1 cellular context compared by ENCODE assay signal in the genomic region with DNA sequence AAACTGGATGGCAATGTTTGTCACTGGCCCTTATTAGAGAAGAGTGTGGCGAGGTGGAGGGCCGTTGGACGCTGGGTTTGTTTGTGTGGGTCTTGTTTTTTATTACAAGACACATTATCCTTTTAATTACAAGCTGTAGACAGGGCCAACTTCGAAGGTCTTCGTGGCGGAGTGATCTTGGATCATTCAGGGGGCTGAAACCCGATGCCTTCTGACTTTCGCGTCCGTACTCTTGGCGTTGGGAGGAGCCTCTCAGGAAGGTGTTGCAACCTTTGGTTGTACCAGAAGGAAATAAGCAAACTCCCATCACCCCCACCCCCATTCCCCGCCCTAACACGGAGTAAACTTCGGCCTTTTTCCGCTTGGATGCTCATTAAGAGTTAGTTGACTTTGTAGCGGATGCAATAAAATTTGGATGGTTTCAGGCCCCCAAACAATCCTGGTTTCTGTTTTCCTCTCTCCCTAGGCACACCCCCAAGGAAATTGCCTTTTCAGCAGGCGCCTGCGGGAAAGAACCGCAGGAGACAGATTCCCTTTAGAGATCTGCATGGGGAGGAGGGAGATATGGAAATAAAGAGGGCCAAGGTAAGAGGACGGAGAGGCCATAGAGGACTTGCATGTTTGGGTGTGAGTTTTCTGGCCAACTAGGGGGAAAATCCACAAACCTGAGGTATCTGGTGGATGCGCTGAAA.
TF ChIP-seq lines count a peak whose summit lies in the region.

No MANE protein-coding gene starts in this region.

TF ChIP-seq in endothelial cell of umbilical vein, 7 proteins besides CTCF, POLR2A, EP300 and RAD21 (continued from another document):
- no peak for TF ChIP-seq GATA2 (IDR thresholded peaks at IDR 0.05; ENCODE audit: insufficient read depth, insufficient read length, low read depth, low read length)
TF ChIP-seq in endothelial cell of umbilical vein: peak in this region for 0.
